In the genomic region with DNA sequence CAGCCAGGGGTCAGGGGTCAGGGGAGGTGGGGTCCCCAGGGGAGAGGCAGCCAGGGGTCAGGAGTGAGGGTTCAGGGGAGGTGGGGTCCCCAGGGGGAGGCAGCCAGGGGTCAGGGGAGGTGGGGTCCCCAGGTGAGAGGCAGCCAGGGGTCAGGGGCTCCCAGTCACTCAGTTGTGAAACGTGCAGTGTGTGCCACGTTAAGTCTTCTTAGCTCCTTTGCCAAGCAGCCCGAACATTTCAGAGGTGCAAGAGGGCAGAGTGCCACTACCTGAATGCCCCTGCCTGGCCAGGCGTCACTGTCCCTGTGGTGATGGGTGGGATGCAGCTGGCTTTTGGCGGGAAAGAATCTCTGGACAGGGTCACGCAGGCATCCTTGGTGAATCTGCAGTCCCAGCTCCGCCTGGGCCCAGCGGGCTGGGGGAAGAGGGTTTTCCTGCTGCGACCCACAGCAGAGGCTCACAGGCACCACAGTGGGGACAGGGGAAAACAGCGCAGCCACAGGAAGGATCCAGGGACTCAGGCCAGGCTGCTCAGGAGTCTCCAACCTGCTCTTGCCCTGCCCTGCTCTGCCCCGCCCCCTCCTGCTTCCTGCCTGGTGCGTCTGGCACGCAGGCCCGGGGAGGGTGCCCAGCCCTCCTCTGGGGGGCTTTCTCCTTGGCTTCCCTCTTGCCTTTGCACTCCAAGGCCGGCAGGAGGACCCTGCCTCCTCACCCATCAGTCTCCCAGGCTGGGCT, we compare ENCODE assay signal across 24 cellular contexts.
DNase-seq lines count a peak whose midpoint lies in the region; ATAC-seq and TF ChIP-seq lines count a peak whose summit lies in the region.
"Had no signal": no experiment of that assay in that cellular context is flagged by ENCODE, and none has a peak within 500 bp of the region (broad histone marks: within the 10 kb centered on the region; RNA-seq: fewer than 3 reads in every experiment).

No MANE protein-coding gene starts in this region.

- no peak overlapping the region for H2AK5ac ChIP-seq in mesendoderm (ENCODE audit: low read length)

- no peak overlapping the region for H3K27ac ChIP-seq in GM23338 (ENCODE audit: low read depth)
- no peak overlapping the region for H3K27ac ChIP-seq in mesendoderm (ENCODE audit: low read depth, low read length)
- H3K27ac ChIP-seq in stomach, result no peak overlapping the region
- no peak overlapping the region for H3K27ac ChIP-seq in foreskin keratinocyte
- H3K27ac ChIP-seq: adrenal gland, epithelial cell of prostate, heart right ventricle, left ventricle myocardium inferior, ovary, RWPE1, thyroid gland had no signal

- TF ChIP-seq EP300 in stomach (IDR thresholded peaks at IDR 0.05), result no peak

- H2BK5ac ChIP-seq in mesendoderm (ENCODE audit: low read length), result no peak overlapping the region

- H3K27ac Mint-ChIP-seq in GM23338, result no peak overlapping the region
- H3K27ac Mint-ChIP-seq: activated CD4-positive, alpha-beta memory T cell treated with anti-CD3 and anti-CD28 coated beads for 36 hours; activated T-helper 2 cell treated with anti-CD3 and anti-CD28 coated beads, Interferon-gamma antibody, Interleukin-2, Interleukin-4, amounts not matched to agents 10 μg/mL and 5 μg/mL and 100 μg/mL, durations not matched to agents 14 hours and 24 hours and 36 hours; brain; mesothelial cell of epicardium; naive thymus-derived CD8-positive, alpha-beta T cell; stimulated activated naive B cell treated with anti-CD40 and anti-IgM and Interleukin-4, amounts not matched to agents 10 μg/mL and 1 μg/mL and 100 μg/mL, for 72 hours; T-helper 2 cell treated with Interferon-gamma antibody and Interleukin-4, amounts not matched to agents 5 μg/mL and 100 μg/mL, for 36 hours had no signal

- H3K4me3 ChIP-seq in GM23338 (no peak overlapping the region), mesendoderm (ENCODE audit: low read length) (no peak overlapping the region), stomach (no peak overlapping the region)
- H3K4me3 ChIP-seq: adrenal gland, heart right ventricle, left ventricle myocardium inferior, ovary, thyroid gland had no signal

- TF ChIP-seq POLR2A in stomach (IDR thresholded peaks at IDR 0.05), result no peak

- H3K9me3 Mint-ChIP-seq in GM23338, result no peaks in the 10 kb centered on the region
- H3K9me3 Mint-ChIP-seq: activated CD4-positive, alpha-beta memory T cell treated with anti-CD3 and anti-CD28 coated beads for 36 hours; activated T-helper 2 cell treated with anti-CD3 and anti-CD28 coated beads, Interferon-gamma antibody, Interleukin-2, Interleukin-4, amounts not matched to agents 10 μg/mL and 5 μg/mL and 100 μg/mL, durations not matched to agents 14 hours and 24 hours and 36 hours; naive thymus-derived CD8-positive, alpha-beta T cell; stimulated activated naive B cell treated with anti-CD40 and anti-IgM and Interleukin-4, amounts not matched to agents 10 μg/mL and 1 μg/mL and 100 μg/mL, for 72 hours; T-helper 2 cell treated with Interferon-gamma antibody and Interleukin-4, amounts not matched to agents 5 μg/mL and 100 μg/mL, for 36 hours had no signal

- intact Hi-C loops in stomach (cut with DNase I; ENCODE audit: low total_unique reads), result loop anchor here (10.0 kb wide), 3 partner anchors 849 to 1109 kb away; a partner anchor contains a TSS

- H3K27me3 ChIP-seq in GM23338 (ENCODE audit: insufficient read depth) (no peaks in the 10 kb centered on the region), mesendoderm (ENCODE audit: insufficient read depth, low read length, poor library complexity) (no peaks in the 10 kb centered on the region), stomach (peaks cover 0 to 19% (median 9%) of the 10 kb centered on the region in 3 donors), foreskin keratinocyte (peaks cover 20% of the 10 kb centered on the region)
- H3K27me3 ChIP-seq: adrenal gland, ovary, thyroid gland had no signal

- H3F3A ChIP-seq in GM23338 (replicated peaks; ENCODE audit: low read depth), result no peaks in the 10 kb centered on the region

- no peak overlapping the region for H3K56ac ChIP-seq in mesendoderm (ENCODE audit: low read length)

- DNase-seq in activated effector memory CD4-positive, alpha-beta T cell treated with anti-CD3 and anti-CD28 coated beads, Interleukin-2, amount 50 U/mL, for 16 hours, result peak; percentile 38
- no peak for DNase-seq in activated effector memory CD4-positive, alpha-beta T cell treated with Interleukin-2 at 50 U/mL for 16 hours
- DNase-seq in GM23338 (ENCODE audit: low spot score) (peak; percentile 37), UCSD-AML1 (lab: John Stamatoyannopoulos, UW; ENCODE audit: unreplicated experiment) (peak; percentile 35), mesendoderm (peak; percentile 34), stomach (no peak), foreskin keratinocyte (no peak)
- DNase-seq: NCI-H2171 treated with DMSO at 0.1 percent for 48 hours, NCI-H524 treated with DMSO at 0.1 percent for 48 hours had no signal

- no peak overlapping the region for H3K18ac ChIP-seq in mesendoderm (ENCODE audit: low read length)

- H2BK120ac ChIP-seq in mesendoderm (ENCODE audit: low read depth, low read length), result no peak overlapping the region

- H3K36me3 ChIP-seq in GM23338 (ENCODE audit: insufficient read depth) (no peaks in the 10 kb centered on the region), mesendoderm (ENCODE audit: control insufficient read depth, insufficient read depth, low read length) (no peaks in the 10 kb centered on the region), stomach (no peaks in the 10 kb centered on the region)
- H3K36me3 ChIP-seq: adrenal gland, heart right ventricle, left ventricle myocardium inferior, ovary, thyroid gland had no signal

- no peak overlapping the region for H2AFZ ChIP-seq in GM23338

- H4K5ac ChIP-seq in mesendoderm (ENCODE audit: low read length), result no peak overlapping the region

- no peak overlapping the region for H3K4me3 Mint-ChIP-seq in GM23338
- H3K4me3 Mint-ChIP-seq: activated CD4-positive, alpha-beta memory T cell treated with anti-CD3 and anti-CD28 coated beads for 36 hours; brain; mesothelial cell of epicardium; naive thymus-derived CD8-positive, alpha-beta T cell; stimulated activated naive B cell treated with anti-CD40 and anti-IgM and Interleukin-4, amounts not matched to agents 10 μg/mL and 1 μg/mL and 100 μg/mL, for 72 hours; T-helper 2 cell treated with Interferon-gamma antibody and Interleukin-4, amounts not matched to agents 5 μg/mL and 100 μg/mL, for 36 hours had no signal

- no peak overlapping the region for H4K8ac ChIP-seq in mesendoderm (ENCODE audit: low read depth, low read length)

- peaks cover 12% of the 10 kb centered on the region for H3K27me3 Mint-ChIP-seq in GM23338 (ENCODE audit: insufficient read depth, low read depth, poor library complexity)

- TF ChIP-seq CTCF in GM23338 (conservative IDR thresholded peaks at IDR 0.05; ENCODE audit: low read depth in 2 of 2), result no peak
- no peak for TF ChIP-seq CTCF in stomach (IDR thresholded peaks at IDR 0.05)
- no peak for TF ChIP-seq CTCF in foreskin keratinocyte (conservative IDR thresholded peaks at IDR 0.05)

- H3K4me1 ChIP-seq in GM23338 (ENCODE audit: insufficient read depth) (no peaks in the 10 kb centered on the region), mesendoderm (ENCODE audit: control insufficient read depth, low read depth, low read length) (no peaks in the 10 kb centered on the region), stomach (peaks cover 0 to 6% (median 4%) of the 10 kb centered on the region in 4 donors), foreskin keratinocyte (no peaks in the 10 kb centered on the region)

- WGBS in mesendoderm (ENCODE audit: extremely low coverage, insufficient coverage, low lambda C conversion rate), result no CpG with 5 or more reads among the region's 15 CpGs
- 46 to 60% (median 53%) methylated on average over 10 to 15 of the region's 15 CpGs for WGBS in stomach, 5 donors

- H3K4me1 Mint-ChIP-seq in GM23338, result no peaks in the 10 kb centered on the region
- H3K4me1 Mint-ChIP-seq: brain; mesothelial cell of epicardium; naive thymus-derived CD8-positive, alpha-beta T cell; stimulated activated naive B cell treated with anti-CD40 and anti-IgM and Interleukin-4, amounts not matched to agents 10 μg/mL and 1 μg/mL and 100 μg/mL, for 72 hours had no signal

- H3K9ac ChIP-seq in mesendoderm (ENCODE audit: low read length), result no peak overlapping the region

- H3K4me2 ChIP-seq in GM23338, result no peak overlapping the region
- no peak overlapping the region for H3K4me2 ChIP-seq in mesendoderm (ENCODE audit: low read length)

- no peaks in the 10 kb centered on the region for H3K9me3 ChIP-seq in stomach
- H3K9me3 ChIP-seq: adrenal gland, heart right ventricle, left ventricle myocardium inferior, ovary, thyroid gland had no signal

- H4K20me1 ChIP-seq in GM23338 (replicated peaks; ENCODE audit: insufficient read depth), result no peaks in the 10 kb centered on the region

- H3K9me2 ChIP-seq in GM23338 (ENCODE audit: insufficient read depth), result no peaks in the 10 kb centered on the region

- peak; percentile 58 for ATAC-seq in GM23338
- ATAC-seq in foreskin keratinocyte, result no peak
- no peak for ATAC-seq in HG03460 (IDR thresholded peaks at IDR 0.05; ENCODE audit: unreplicated experiment)

- H3K36me3 Mint-ChIP-seq in GM23338 (ENCODE audit: low read depth), result no peaks in the 10 kb centered on the region
- H3K36me3 Mint-ChIP-seq: activated CD4-positive, alpha-beta memory T cell treated with anti-CD3 and anti-CD28 coated beads for 36 hours; brain; mesothelial cell of epicardium; naive thymus-derived CD8-positive, alpha-beta T cell; stimulated activated naive B cell treated with anti-CD40 and anti-IgM and Interleukin-4, amounts not matched to agents 10 μg/mL and 1 μg/mL and 100 μg/mL, for 72 hours had no signal

- no peak overlapping the region for H3K4ac ChIP-seq in mesendoderm (ENCODE audit: low read depth, low read length)

- no peaks in the 10 kb centered on the region for H3K79me2 ChIP-seq in GM23338 (replicated peaks; ENCODE audit: insufficient read depth)
- H3K79me2 ChIP-seq in mesendoderm (ENCODE audit: control insufficient read depth, insufficient read depth, low read length), result no peaks in the 10 kb centered on the region

- H3K79me1 ChIP-seq in mesendoderm (ENCODE audit: low read length), result no peaks in the 10 kb centered on the region

- no peak overlapping the region for H2BK15ac ChIP-seq in mesendoderm (replicated peaks; ENCODE audit: low read depth)

- H3K23ac ChIP-seq in mesendoderm (ENCODE audit: low read length), result no peak overlapping the region

TF ChIP-seq in GM23338, 12 proteins besides CTCF, POLR2A, EP300 and RAD21 (continues in another document):
- no peak for TF ChIP-seq EZH2 (IDR thresholded peaks at IDR 0.05; ENCODE audit: low read depth, unreplicated experiment)
- no peak for TF ChIP-seq EZH2phosphoT487 (IDR thresholded peaks at IDR 0.05; ENCODE audit: unreplicated experiment)
- TF ChIP-seq ZNF331 (CRISPR knock-in tag; IDR thresholded peaks at IDR 0.05; ENCODE audit: low read depth), result no peak

Comparison
In these comparisons a context has a peak if more than half of its experiments do, and no peak if none do; other contexts are left out.
1. DNase-seq: peak in activated effector memory CD4-positive, alpha-beta T cell treated with anti-CD3 and anti-CD28 coated beads, Interleukin-2, amount 50 U/mL, for 16 hours (single experiment), GM23338 (single experiment), UCSD-AML1 (single experiment) and mesendoderm (single experiment); none in activated effector memory CD4-positive, alpha-beta T cell treated with Interleukin-2 at 50 U/mL for 16 hours (single experiment), stomach (single experiment) and foreskin keratinocyte (0 of 2).